ENCODE assay signal across 22 cellular contexts in genomic region chr6:16774437-16774836, GRCh38. TPM values are rescaled to one million over a fixed set of nuclear protein-coding genes. Genes with fewer than 3 reads are reported as not detected.
DNase-seq lines count a peak whose midpoint lies in the region; ATAC-seq and TF ChIP-seq lines count a peak whose summit lies in the region.
"Had no signal": no experiment of that assay in that cellular context is flagged by ENCODE, and none has a peak within 500 bp of the region (broad histone marks: within the 10 kb centered on the region; RNA-seq: fewer than 3 reads in every experiment).

No MANE protein-coding gene starts in this region.

- ATAC-seq in SK-N-SH treated with all-trans-retinoic acid at 6 μM for 48 hours: no peak
- no peak for ATAC-seq in GM19395 (IDR thresholded peaks at IDR 0.05; ENCODE audit: unreplicated experiment)
- ATAC-seq in heart left ventricle: no peak
- ATAC-seq: GM12878 had no signal

- intact Hi-C loops in heart left ventricle (cut with DNase I): loop anchor here in 4 of 10 donors (5.0 to 10.0 kb wide), 5 partner anchors 193 to 442 kb away; no protein-coding TSS in a partner anchor
- intact Hi-C loops in sigmoid colon (cut with DNase I): no loop called here

- TF ChIP-seq CTCF in SK-N-SH (IDR thresholded peaks at IDR 0.05) (no peak), heart left ventricle (IDR thresholded peaks at IDR 0.05) (no peak), sigmoid colon (IDR thresholded peaks at IDR 0.05) (no peak)

- TF ChIP-seq RAD21 in SK-N-SH (IDR thresholded peaks at IDR 0.05; ENCODE audit: low read length): no peak

- no peaks in the 10 kb centered on the region for H4K20me1 ChIP-seq in SK-N-SH (ENCODE audit: insufficient read depth)
- H4K20me1 ChIP-seq: BLaER1 treated with 17β-estradiol and CSF1 and Interleukin-3, amounts not matched to agents 10 nM and 100 nM had no signal

- H2AFZ ChIP-seq in SK-N-SH (ENCODE audit: low read depth): 0 out of 2 replicates have a peak overlapping the region, but pooled peaks have one; percentile 16

- H3F3A ChIP-seq in SK-N-SH (replicated peaks; ENCODE audit: insufficient read depth): peaks cover 19% of the 10 kb centered on the region

- H3K36me3 ChIP-seq in SK-N-SH (replicated peaks in 1 of 2; ENCODE audit: control insufficient read depth in 1 of 2, insufficient read depth in 2 of 2, low read length in 1 of 2) (no peaks in the 10 kb centered on the region), heart left ventricle (no peaks in the 10 kb centered on the region), sigmoid colon (no peaks in the 10 kb centered on the region)
- no peaks in the 10 kb centered on the region for H3K36me3 ChIP-seq in effector memory CD4-positive, alpha-beta T cell (ENCODE audit: control insufficient read depth, insufficient read depth, low read length)
- H3K36me3 ChIP-seq: BE2C; BLaER1 treated with 17β-estradiol and CSF1 and Interleukin-3, amounts not matched to agents 10 nM and 100 nM; HAP-1 had no signal

- CTCF ChIA-PET in SK-N-SH (lab: Yijun Ruan, JAX): interaction anchor here (1.3 to 6.5 kb wide), 3 partner anchors 12 to 442 kb away, joined by 3 to 49 read pairs (median 5); partner anchors contain the start of gene ATXN1

- peak overlapping the region in 1 of 2 experiments; percentile 12; a peak in 1 of 4 replicates for H3K27ac ChIP-seq in SK-N-SH (ENCODE audit: low read depth in 2 of 2, low read length in 1 of 2)
- H3K27ac ChIP-seq in heart left ventricle: no peak overlapping the region
- H3K27ac ChIP-seq in sigmoid colon: no peak overlapping the region
- H3K27ac ChIP-seq in effector memory CD4-positive, alpha-beta T cell (ENCODE audit: insufficient read depth, low read length, poor library complexity, severe bottlenecking): no peak overlapping the region
- H3K27ac ChIP-seq: 22Rv1; BLaER1 treated with 17β-estradiol and CSF1 and Interleukin-3, amounts not matched to agents 10 nM and 100 nM had no signal

- no peak overlapping the region; the same call in 1 of the 2 replicates for H3K4me2 ChIP-seq in SK-N-SH

- H3K9ac ChIP-seq in SK-N-SH: no peak overlapping the region
- H3K9ac ChIP-seq: BLaER1 treated with 17β-estradiol and CSF1 and Interleukin-3, amounts not matched to agents 10 nM and 100 nM had no signal

- 92% methylated on average over 1 of the region's 1 CpG for WGBS in SK-N-SH (ENCODE audit: low lambda C conversion rate)
- WGBS in heart left ventricle, 4 donors: 95 to 100% (median 97%) methylated on average over 1 of the region's 1 CpG
- 95 to 96% methylated on average over 1 of the region's 1 CpG for WGBS in sigmoid colon, 2 donors

- POLR2A ChIA-PET in SK-N-SH (lab: Yijun Ruan, JAX): no interaction called here

- H3K4me3 ChIP-seq in SK-N-SH (ENCODE audit: low read depth in 2 of 2, low read length in 1 of 2) (no peak overlapping the region), heart left ventricle (no peak overlapping the region), sigmoid colon (no peak overlapping the region)
- no peak overlapping the region for H3K4me3 ChIP-seq in effector memory CD4-positive, alpha-beta T cell (ENCODE audit: insufficient read depth, low read depth, low read length, poor library complexity, severe bottlenecking)
- H3K4me3 ChIP-seq: BLaER1 treated with 17β-estradiol and CSF1 and Interleukin-3, amounts not matched to agents 10 nM and 100 nM; GM12878; HAP-1 had no signal

- TF ChIP-seq EP300 in SK-N-SH (IDR thresholded peaks at IDR 0.05; ENCODE audit: borderline replicate concordance in 1 of 2, low read depth in 1 of 2, low read length in 1 of 2) (no peak), sigmoid colon (IDR thresholded peaks at IDR 0.05) (no peak)

- H3K79me2 ChIP-seq in SK-N-SH (ENCODE audit: insufficient read depth): no peaks in the 10 kb centered on the region

- no peaks in the 10 kb centered on the region for H3K9me3 ChIP-seq in SK-N-SH
- peaks cover 0 to 5% (median 0%) of the 10 kb centered on the region in 12 donors for H3K9me3 ChIP-seq in heart left ventricle
- H3K9me3 ChIP-seq in sigmoid colon: peaks cover 0 to 2% (median 0%) of the 10 kb centered on the region in 4 donors
- no peaks in the 10 kb centered on the region for H3K9me3 ChIP-seq in effector memory CD4-positive, alpha-beta T cell (ENCODE audit: control insufficient read depth, low read length)
- H3K9me3 ChIP-seq: BE2C, HAP-1 had no signal

- H3K27me3 ChIP-seq in SK-N-SH (ENCODE audit: insufficient read depth) (no peaks in the 10 kb centered on the region), heart left ventricle (no peaks in the 10 kb centered on the region), sigmoid colon (no peaks in the 10 kb centered on the region)
- H3K27me3 ChIP-seq in effector memory CD4-positive, alpha-beta T cell (replicated peaks; ENCODE audit: control insufficient read depth, insufficient read depth, low read length, poor library complexity, severe bottlenecking): no peaks in the 10 kb centered on the region
- H3K27me3 ChIP-seq: BE2C; BLaER1 treated with 17β-estradiol and CSF1 and Interleukin-3, amounts not matched to agents 10 nM and 100 nM had no signal

- TF ChIP-seq POLR2A in heart left ventricle (IDR thresholded peaks at IDR 0.05): no peak
- no peak for TF ChIP-seq POLR2A in sigmoid colon (IDR thresholded peaks at IDR 0.05)

- H3K4me1 ChIP-seq in SK-N-SH (ENCODE audit: control insufficient read depth in 1 of 2, insufficient read depth in 2 of 2, low read depth in 1 of 2, low read length in 1 of 2): peaks cover 0 to 24% of the 10 kb centered on the region in 2 experiments; a peak in 3 of 4 replicates
- H3K4me1 ChIP-seq in heart left ventricle: peaks cover 0 to 27% (median 13%) of the 10 kb centered on the region in 12 donors
- peaks cover 0 to 19% (median 18%) of the 10 kb centered on the region in 4 donors for H3K4me1 ChIP-seq in sigmoid colon
- H3K4me1 ChIP-seq in effector memory CD4-positive, alpha-beta T cell (ENCODE audit: control insufficient read depth, insufficient read depth, low read length, poor library complexity, severe bottlenecking): peaks cover 10% of the 10 kb centered on the region
- H3K4me1 ChIP-seq: BE2C had no signal

- DNase-seq in SK-N-SH: no peak
- peak; percentile 15 for DNase-seq in NCI-H146 treated with DMSO at 0.1 percent for 48 hours (lab: John Stamatoyannopoulos, UW; ENCODE audit: unreplicated experiment)
- DNase-seq in RPMI7951 (ENCODE audit: low read depth): peak; percentile 34
- no peak for DNase-seq in heart left ventricle
- DNase-seq in sigmoid colon: no peak
- DNase-seq in effector memory CD4-positive, alpha-beta T cell: no peak
- DNase-seq: ACHN; AML-193; BE2C; CD4-positive, alpha-beta T cell; CD8-positive, alpha-beta memory T cell; DMS 273 treated with DMSO at 0.1 percent for 48 hours; DMS79; EL; GDM1; GOT3 had no signal

- no peaks in the 10 kb centered on the region for H3K9me2 ChIP-seq in SK-N-SH

TF ChIP-seq in SK-N-SH, 30 proteins besides CTCF, POLR2A, EP300 and RAD21:
- TF ChIP-seq TCF12 (IDR thresholded peaks at IDR 0.05): peak; percentile 16; the same call in 1 of the 2 replicates
- peak; percentile 8; the same call in 1 of the 2 replicates for TF ChIP-seq NFIC (IDR thresholded peaks at IDR 0.05; ENCODE audit: borderline replicate concordance)
- no peak for TF ChIP-seq RCOR1 (IDR thresholded peaks at IDR 0.05; ENCODE audit: low read length)

TF ChIP-seq in SK-N-SH treated with all-trans-retinoic acid at 6 μM for 48 hours, 23 proteins besides CTCF, POLR2A, EP300 and RAD21 (continues in another document):
- TF ChIP-seq CREB5 (CRISPR knock-in tag; IDR thresholded peaks at IDR 0.05; ENCODE audit: low read depth) (no peak), TSHZ2 (CRISPR knock-in tag; IDR thresholded peaks at IDR 0.05) (no peak), ZFP3 (CRISPR knock-in tag; IDR thresholded peaks at IDR 0.05) (no peak), BACH2 (CRISPR knock-in tag; IDR thresholded peaks at IDR 0.05; ENCODE audit: borderline replicate concordance) (no peak)

RNA-seq across cellular contexts. Expression of gene ATXN1, which starts 13.2 kb away (rescaled TPM):
- polyA plus RNA-seq in SK-N-SH (2012; rRNA removed) (7.9 and 8.1 TPM in 2 replicates), heart left ventricle (10 to 100 TPM in 1 of 2 donors, 1 to 10 TPM in 1; 8.7 to 13.9 TPM), sigmoid colon (1 to 10 TPM; 4.8 to 8.6 (median 7.2) TPM)
- 5.4 and 5.9 TPM in 2 replicates for polyA plus RNA-seq in SK-N-SH (2012; cell fraction: cytosol; rRNA removed)
- 15.5 and 24.6 TPM in 2 replicates for polyA plus RNA-seq in SK-N-SH (2012; cell fraction: nucleus; rRNA removed)
- 29.1 and 31.2 TPM in 2 replicates for total RNA-seq in RPMI7951 (2014; rRNA removed; shearing (Covaris generic))
- total RNA-seq in heart left ventricle (10 to 100 TPM; 32.7 to 51.8 (median 37.6) TPM), sigmoid colon (10 to 100 TPM; 37.7 to 95.3 (median 59.9) TPM)

Comparison
In these comparisons a context has a peak if more than half of its experiments do, and no peak if none do; other contexts are left out.
1. DNase-seq: peak in NCI-H146 treated with DMSO at 0.1 percent for 48 hours (single experiment) and RPMI7951 (single experiment); none in SK-N-SH (single experiment), heart left ventricle (0 of 5), sigmoid colon (single experiment) and effector memory CD4-positive, alpha-beta T cell (0 of 3).